16 cellular contexts compared by ENCODE assay signal in genomic region chr3:110494728-110495127, GRCh38.
"Had no signal": no experiment of that assay in that cellular context is flagged by ENCODE, and none has a peak within 500 bp of the region (broad histone marks: within the 10 kb centered on the region; RNA-seq: fewer than 3 reads in every experiment).

No MANE protein-coding gene starts in this region.

- H3K27ac ChIP-seq: dorsolateral prefrontal cortex, heart left ventricle, ovary, suprapubic skin, thyroid gland had no signal

- H3K36me3 Mint-ChIP-seq: naive thymus-derived CD4-positive, alpha-beta T cell; stimulated activated effector memory CD8-positive, alpha-beta T cell treated with anti-CD3 and anti-CD28 coated beads, Interleukin-12 subunit alpha, Interleukin-12 subunit beta, amount 100 ng/mL, for 72 hours; type B pancreatic cell had no signal

- H3K9me3 Mint-ChIP-seq: nephron progenitor cell; stimulated activated effector memory CD8-positive, alpha-beta T cell treated with anti-CD3 and anti-CD28 coated beads, Interleukin-12 subunit alpha, Interleukin-12 subunit beta, amount 100 ng/mL, for 72 hours; type B pancreatic cell had no signal

- ATAC-seq: heart left ventricle; left colon; naive thymus-derived CD4-positive, alpha-beta T cell; right cardiac atrium; stimulated activated effector memory CD8-positive, alpha-beta T cell treated with anti-CD3 and anti-CD28 coated beads, Interleukin-12 subunit alpha, Interleukin-12 subunit beta, amount 100 ng/mL, for 72 hours; stimulated activated naive CD8-positive, alpha-beta T cell treated with anti-CD3 and anti-CD28 coated beads, Interleukin-15, Interleukin-2, amounts not matched to agents 100 U/mL and 50 U/mL, for 24 hours had no signal

- H3K27me3 Mint-ChIP-seq: type B pancreatic cell had no signal

- H3K27ac Mint-ChIP-seq: naive thymus-derived CD4-positive, alpha-beta T cell; nephron progenitor cell; stimulated activated effector memory CD8-positive, alpha-beta T cell treated with anti-CD3 and anti-CD28 coated beads, Interleukin-12 subunit alpha, Interleukin-12 subunit beta, amount 100 ng/mL, for 72 hours; type B pancreatic cell had no signal

- H3K4me1 ChIP-seq: heart left ventricle, suprapubic skin, thyroid gland had no signal

- DNase-seq: cortex of kidney; dorsolateral prefrontal cortex; effector CD8-positive, alpha-beta T cell; heart left ventricle; hippocampal formation; left colon; naive thymus-derived CD4-positive, alpha-beta T cell; nephron progenitor cell; ovary; right cardiac atrium; stimulated activated CD4-positive, alpha-beta T cell treated with anti-CD3 and anti-CD28 coated beads, Interleukin-2, amount 100 ng/mL, for 48 hours; stimulated activated naive CD8-positive, alpha-beta T cell treated with anti-CD3 and anti-CD28 coated beads, Interleukin-15, Interleukin-2, amounts not matched to agents 100 U/mL and 50 U/mL, for 24 hours; thyroid gland had no signal

- H3K4me3 Mint-ChIP-seq: naive thymus-derived CD4-positive, alpha-beta T cell; nephron progenitor cell; stimulated activated effector memory CD8-positive, alpha-beta T cell treated with anti-CD3 and anti-CD28 coated beads, Interleukin-12 subunit alpha, Interleukin-12 subunit beta, amount 100 ng/mL, for 72 hours; type B pancreatic cell had no signal

- H3K27me3 ChIP-seq: dorsolateral prefrontal cortex, heart left ventricle, ovary, suprapubic skin, thyroid gland had no signal

- H3K4me1 Mint-ChIP-seq: naive thymus-derived CD4-positive, alpha-beta T cell; nephron progenitor cell; stimulated activated effector memory CD8-positive, alpha-beta T cell treated with anti-CD3 and anti-CD28 coated beads, Interleukin-12 subunit alpha, Interleukin-12 subunit beta, amount 100 ng/mL, for 72 hours had no signal
